Comparison of ENCODE assay signal across 26 cellular contexts in the genomic region with DNA sequence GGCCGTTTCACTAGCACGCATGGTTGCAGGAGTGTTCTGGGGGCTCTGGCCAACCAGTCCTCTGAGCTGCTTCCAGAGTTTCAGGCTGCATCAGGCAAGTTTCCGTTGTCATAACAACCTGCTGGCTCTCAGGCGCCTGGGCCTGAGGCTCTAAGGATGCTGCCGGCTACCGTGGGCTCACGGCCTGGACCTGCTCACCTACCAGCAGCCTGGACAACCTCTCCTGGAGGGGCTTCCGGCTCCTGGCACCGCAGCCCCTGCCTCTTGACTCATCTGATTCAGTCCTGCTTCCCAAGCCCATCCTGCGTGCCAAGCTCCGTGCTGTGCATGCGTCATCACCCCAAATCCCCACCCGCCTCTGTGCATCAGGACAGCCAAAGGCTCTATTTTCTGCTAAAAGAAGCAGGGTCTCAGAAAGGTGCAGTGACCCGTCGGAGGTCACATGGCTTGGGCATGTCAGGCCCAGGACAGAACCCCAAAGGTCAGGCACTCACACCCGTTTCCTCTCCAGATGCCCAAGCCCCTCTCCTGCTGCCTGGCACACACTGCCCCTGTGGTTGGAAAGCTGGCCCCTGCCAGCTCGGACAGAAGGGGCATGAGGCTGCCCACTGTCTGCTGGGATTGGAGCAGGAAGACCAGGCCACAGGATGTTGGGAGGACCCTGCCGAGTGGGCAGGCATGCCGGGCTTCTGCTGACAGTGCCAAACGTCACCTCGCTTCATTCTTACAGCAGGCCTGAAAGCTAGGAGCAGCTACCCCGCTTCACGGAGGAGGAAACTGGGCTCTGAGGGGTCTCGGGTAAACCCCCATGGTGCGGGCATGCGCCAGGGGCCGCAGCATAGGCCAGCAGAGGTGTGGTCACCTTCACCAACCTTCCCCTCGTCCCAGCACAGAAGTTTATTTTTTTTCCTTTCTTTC. TPM values are rescaled to one million over a fixed set of nuclear protein-coding genes. Genes with fewer than 3 reads are reported as not detected.
DNase-seq lines count a peak whose midpoint lies in the region; ATAC-seq, FAIRE-seq and TF ChIP-seq lines count a peak whose summit lies in the region.
"Had no signal": no experiment of that assay in that cellular context is flagged by ENCODE, and none has a peak within 500 bp of the region (broad histone marks: within the 10 kb centered on the region; RNA-seq: fewer than 3 reads in every experiment).

No MANE protein-coding gene starts in this region.

- TF ChIP-seq CTCF in K562 (IDR thresholded peaks at IDR 0.05 in 2 of 3, conservative IDR thresholded peaks at IDR 0.05 in 1 of 3; ENCODE audit: insufficient read depth in 2 of 3, low read depth in 1 of 3, low read length in 3 of 3), result no peak
- no peak for TF ChIP-seq CTCF in psoas muscle (IDR thresholded peaks at IDR 0.05)

- TF ChIP-seq RAD21 in K562 (CRISPR knock-in tag; conservative IDR thresholded peaks at IDR 0.05 in 1 of 2, IDR thresholded peaks at IDR 0.05 in 1 of 2), result no peak

- FAIRE-seq in K562 (lab: Jason Lieb, UNC), result no peak
- FAIRE-seq: A204.1, endometrium, GM12892 had no signal

- no peaks in the 10 kb centered on the region for H3K9me3 ChIP-seq in K562 (replicated peaks; ENCODE audit: control insufficient read depth, insufficient read depth, low read depth, low read length)
- no peaks in the 10 kb centered on the region for H3K9me3 ChIP-seq in psoas muscle
- H3K9me3 ChIP-seq: MG63, neutrophil, SJCRH30 had no signal

- H3K27ac ChIP-seq in K562 (ENCODE audit: extremely low read depth, low read depth, low read length) (no peak overlapping the region), psoas muscle (no peak overlapping the region)
- H3K27ac ChIP-seq: brain microvascular endothelial cell, coronary artery, neutrophil, PC-9, SJCRH30 had no signal

- no peak for TF ChIP-seq POLR2A in K562 (conservative IDR thresholded peaks at IDR 0.05)

- in situ Hi-C loops in K562 (cut with MboI), result no loop called here

- H3K27me3 ChIP-seq in K562 (ENCODE audit: control insufficient read depth in 2 of 2, insufficient read depth in 2 of 2, low read length in 2 of 2) (peaks cover 0 to 24% of the 10 kb centered on the region in 2 experiments; a peak in 2 of 5 replicates), psoas muscle (ENCODE audit: insufficient read depth in 3 of 3, low read length in 2 of 3) (peaks cover 0 to 7% (median 4%) of the 10 kb centered on the region in 3 donors)
- H3K27me3 ChIP-seq: MG63 had no signal

- POLR2A ChIA-PET in activated CD4-positive, alpha-beta T cell treated with anti-CD3 and anti-CD28 coated beads for 36 hours (lab: Charles Lee), result no interaction called here
- POLR2A ChIA-PET in K562 (lab: Yijun Ruan, JAX), result interaction anchor here (0.6 to 1.6 kb wide), 3 partner anchors 26 to 38 kb away, joined by 3 to 5 read pairs (median 5); no protein-coding TSS in a partner anchor

- H3K36me3 ChIP-seq in K562 (ENCODE audit: control insufficient read depth, insufficient read depth, low read length) (no peaks in the 10 kb centered on the region), psoas muscle (ENCODE audit: insufficient read depth in 1 of 2, low read depth in 1 of 2) (no peaks in the 10 kb centered on the region)
- H3K36me3 ChIP-seq: brain microvascular endothelial cell, MG63, neutrophil, SJCRH30 had no signal

- no peaks in the 10 kb centered on the region for H3K27me3 Mint-ChIP-seq in activated CD4-positive, alpha-beta T cell treated with anti-CD3 and anti-CD28 coated beads for 36 hours
- H3K27me3 Mint-ChIP-seq in activated CD4-positive, alpha-beta T cell treated with anti-CD3 and anti-CD28 coated beads, Interleukin-2, amount 10 ng/mL, durations not matched to agents 24 days and 14 days, result peaks cover 4% of the 10 kb centered on the region
- H3K27me3 Mint-ChIP-seq in stimulated activated naive B cell treated with anti-CD40 and anti-IgM and Interleukin-4, amounts not matched to agents 10 μg/mL and 1 μg/mL and 100 μg/mL, for 72 hours, result peaks cover 12 to 21% of the 10 kb centered on the region in 2 donors
- H3K27me3 Mint-ChIP-seq: activated T-helper 17 cell treated with anti-CD3 and anti-CD28 coated beads, Interleukin-2, amount 50 U/mL, for 72 hours; T-helper 17 cell had no signal

- no peak for ATAC-seq in activated CD4-positive, alpha-beta T cell treated with anti-CD3 and anti-CD28 coated beads for 36 hours
- ATAC-seq in K562 (no peak), left ventricle myocardium superior (no peak), psoas muscle (no peak), HG02970 (IDR thresholded peaks at IDR 0.05; ENCODE audit: low FRiP score, unreplicated experiment) (no peak)
- ATAC-seq in stimulated activated naive B cell treated with anti-CD40 and anti-IgM and Interleukin-4, amounts not matched to agents 10 μg/mL and 1 μg/mL and 100 μg/mL, for 72 hours (replicated peaks), result no peak
- ATAC-seq: activated T-helper 17 cell treated with anti-CD3 and anti-CD28 coated beads, Interleukin-2, amount 50 U/mL, for 72 hours; T-helper 17 cell had no signal

- H3K4me3 Mint-ChIP-seq in activated CD4-positive, alpha-beta T cell treated with anti-CD3 and anti-CD28 coated beads for 36 hours, result no peak overlapping the region
- no peak overlapping the region for H3K4me3 Mint-ChIP-seq in activated CD4-positive, alpha-beta T cell treated with anti-CD3 and anti-CD28 coated beads, Interleukin-2, amount 10 ng/mL, durations not matched to agents 24 days and 14 days
- H3K4me3 Mint-ChIP-seq in stimulated activated naive B cell treated with anti-CD40 and anti-IgM and Interleukin-4, amounts not matched to agents 10 μg/mL and 1 μg/mL and 100 μg/mL, for 72 hours, result no peak overlapping the region
- H3K4me3 Mint-ChIP-seq: activated CD4-positive, alpha-beta T cell treated with anti-CD3 and anti-CD28 coated beads, Interleukin-2, amount 10 ng/mL, durations not matched to agents 7 days and 5 days; activated T-helper 17 cell treated with anti-CD3 and anti-CD28 coated beads, Interleukin-2, amount 50 U/mL, for 72 hours; B cell; T-helper 17 cell had no signal

- no peaks in the 10 kb centered on the region for H3K36me3 Mint-ChIP-seq in activated CD4-positive, alpha-beta T cell treated with anti-CD3 and anti-CD28 coated beads for 36 hours (ENCODE audit: low read depth)
- H3K36me3 Mint-ChIP-seq in activated CD4-positive, alpha-beta T cell treated with anti-CD3 and anti-CD28 coated beads, Interleukin-2, amount 10 ng/mL, durations not matched to agents 24 days and 14 days (ENCODE audit: low read depth), result no peaks in the 10 kb centered on the region
- no peaks in the 10 kb centered on the region for H3K36me3 Mint-ChIP-seq in stimulated activated naive B cell treated with anti-CD40 and anti-IgM and Interleukin-4, amounts not matched to agents 10 μg/mL and 1 μg/mL and 100 μg/mL, for 72 hours

- BruUV-seq in K562 (replicated peaks; lab: Mats Ljungman, UMichigan), result no TSS peak

- H4K20me1 ChIP-seq in K562 (replicated peaks; ENCODE audit: control insufficient read depth, insufficient read depth, low read length), result 0 out of 2 replicates have a peak, but pooled peaks cover 12% of the 10 kb centered on the region

- H3K4me2 ChIP-seq in K562 (ENCODE audit: insufficient read depth, low read length), result no peak overlapping the region
- H3K4me2 ChIP-seq: PC-9 had no signal

- no peak overlapping the region for H2AFZ ChIP-seq in K562 (ENCODE audit: low read depth, low read length)
- H2AFZ ChIP-seq: PC-9 had no signal

- no peaks in the 10 kb centered on the region for H3K9me3 Mint-ChIP-seq in activated CD4-positive, alpha-beta T cell treated with anti-CD3 and anti-CD28 coated beads for 36 hours (ENCODE audit: low read depth)
- H3K9me3 Mint-ChIP-seq in activated CD4-positive, alpha-beta T cell treated with anti-CD3 and anti-CD28 coated beads, Interleukin-2, amount 10 ng/mL, durations not matched to agents 24 days and 14 days, result no peaks in the 10 kb centered on the region
- H3K9me3 Mint-ChIP-seq in stimulated activated naive B cell treated with anti-CD40 and anti-IgM and Interleukin-4, amounts not matched to agents 10 μg/mL and 1 μg/mL and 100 μg/mL, for 72 hours, result no peaks in the 10 kb centered on the region
- H3K9me3 Mint-ChIP-seq: activated CD4-positive, alpha-beta T cell treated with anti-CD3 and anti-CD28 coated beads, Interleukin-2, amount 10 ng/mL, durations not matched to agents 7 days and 5 days; activated T-helper 17 cell treated with anti-CD3 and anti-CD28 coated beads, Interleukin-2, amount 50 U/mL, for 72 hours had no signal

- H3K79me2 ChIP-seq in K562 (ENCODE audit: control insufficient read depth, insufficient read depth, low read length), result no peaks in the 10 kb centered on the region

- intact Hi-C loops in activated CD4-positive, alpha-beta T cell treated with anti-CD3 and anti-CD28 coated beads for 36 hours (cut with DNase I, micrococcal nuclease), result no loop called here
- intact Hi-C loops in activated CD4-positive, alpha-beta T cell treated with anti-CD3 and anti-CD28 coated beads, Interleukin-2, amount 10 ng/mL, durations not matched to agents 24 days and 14 days (cut with micrococcal nuclease), result no loop called here
- intact Hi-C loops in K562 (cut with micrococcal nuclease) (no loop called here), left ventricle myocardium superior (cut with micrococcal nuclease) (no loop called here), psoas muscle (cut with DNase I) (no loop called here)

- no peak for TF ChIP-seq EP300 in K562 (IDR thresholded peaks at IDR 0.05; ENCODE audit: low read length)

- WGBS in K562 (ENCODE audit: insufficient coverage, low coverage, missing lambda C conversion rate), result 16% methylated on average over 21 of the region's 28 CpGs
- 81 to 86% (median 83%) methylated on average over 28 of the region's 28 CpGs for WGBS in psoas muscle, 3 donors

- CTCF ChIA-PET in activated CD4-positive, alpha-beta T cell treated with anti-CD3 and anti-CD28 coated beads for 36 hours (lab: Charles Lee), result no interaction called here
- CTCF ChIA-PET in K562 (lab: Yijun Ruan, JAX; ENCODE audit: low intra/inter-chr PET ratio), result no interaction called here

- no peak overlapping the region for H3K27ac Mint-ChIP-seq in activated CD4-positive, alpha-beta T cell treated with anti-CD3 and anti-CD28 coated beads for 36 hours
- no peak overlapping the region for H3K27ac Mint-ChIP-seq in activated CD4-positive, alpha-beta T cell treated with anti-CD3 and anti-CD28 coated beads, Interleukin-2, amount 10 ng/mL, durations not matched to agents 24 days and 14 days
- no peak overlapping the region for H3K27ac Mint-ChIP-seq in stimulated activated naive B cell treated with anti-CD40 and anti-IgM and Interleukin-4, amounts not matched to agents 10 μg/mL and 1 μg/mL and 100 μg/mL, for 72 hours
- H3K27ac Mint-ChIP-seq: activated CD4-positive, alpha-beta T cell treated with anti-CD3 and anti-CD28 coated beads, Interleukin-2, amount 10 ng/mL, durations not matched to agents 7 days and 5 days; activated T-helper 17 cell treated with anti-CD3 and anti-CD28 coated beads, Interleukin-2, amount 50 U/mL, for 72 hours; B cell; T-helper 17 cell had no signal

- DNase-seq in activated CD4-positive, alpha-beta T cell treated with anti-CD3 and anti-CD28 coated beads for 36 hours, result peak; percentile 1
- no peak for DNase-seq in activated CD4-positive, alpha-beta T cell treated with anti-CD3 and anti-CD28 coated beads, Interleukin-2, amount 10 ng/mL, durations not matched to agents 24 days and 14 days
- DNase-seq in K562 (ENCODE audit: extremely low read depth in 1 of 4, low spot score in 3 of 4) (no peak), left ventricle myocardium superior (peak; percentile 18), psoas muscle (peak; percentile 7 to 27), cortex of kidney (lab: John Stamatoyannopoulos, UW) (no peak)
- DNase-seq in stimulated activated naive B cell treated with anti-CD40 and anti-IgM and Interleukin-4, amounts not matched to agents 10 μg/mL and 1 μg/mL and 100 μg/mL, for 72 hours, result no peak
- DNase-seq: activated CD4-positive, alpha-beta T cell treated with anti-CD3 and anti-CD28 coated beads, Interleukin-2, amount 10 ng/mL, durations not matched to agents 7 days and 5 days; brain microvascular endothelial cell; DND-41; MG63; NCI-H1417 treated with DMSO at 0.1 percent for 48 hours; NCI-H510A treated with DMSO at 0.1 percent for 48 hours; PC-9; SJCRH30; stimulated activated CD8-positive, alpha-beta memory T cell treated with anti-CD3 and anti-CD28 coated beads, Interleukin-4, amount 100 ng/mL, for 48 hours had no signal

- no peaks in the 10 kb centered on the region for H3K4me1 Mint-ChIP-seq in activated CD4-positive, alpha-beta T cell treated with anti-CD3 and anti-CD28 coated beads for 36 hours
- no peaks in the 10 kb centered on the region for H3K4me1 Mint-ChIP-seq in activated CD4-positive, alpha-beta T cell treated with anti-CD3 and anti-CD28 coated beads, Interleukin-2, amount 10 ng/mL, durations not matched to agents 24 days and 14 days
- no peaks in the 10 kb centered on the region for H3K4me1 Mint-ChIP-seq in stimulated activated naive B cell treated with anti-CD40 and anti-IgM and Interleukin-4, amounts not matched to agents 10 μg/mL and 1 μg/mL and 100 μg/mL, for 72 hours
- H3K4me1 Mint-ChIP-seq: activated T-helper 17 cell treated with anti-CD3 and anti-CD28 coated beads, Interleukin-2, amount 50 U/mL, for 72 hours had no signal

- no peak overlapping the region; a peak in 1 of 4 replicates for H3K9ac ChIP-seq in K562 (ENCODE audit: insufficient read depth in 1 of 2, low read depth in 2 of 2, low read length in 2 of 2)

- no peaks in the 10 kb centered on the region for H3K9me1 ChIP-seq in K562 (ENCODE audit: control insufficient read depth, insufficient read depth, low read length)

- H3K4me3 ChIP-seq in K562, result no peak overlapping the region
- H3K4me3 ChIP-seq in psoas muscle, result no peak overlapping the region
- H3K4me3 ChIP-seq: coronary artery, lung, MG63, PC-9, SJCRH30 had no signal

- peaks cover 3 to 19% of the 10 kb centered on the region in 2 experiments; a peak in 3 of 5 replicates for H3K4me1 ChIP-seq in K562 (replicated peaks in 1 of 2; ENCODE audit: control insufficient read depth in 2 of 2, insufficient read depth in 2 of 2, low read length in 2 of 2)
- no peaks in the 10 kb centered on the region for H3K4me1 ChIP-seq in psoas muscle
- H3K4me1 ChIP-seq: SJCRH30 had no signal

RNA-seq across cellular contexts. Expression of a gene that starts 5.7 kb away (rescaled TPM):
- 1 to 10 TPM; 3.1 to 3.5 TPM for total RNA-seq in activated CD4-positive, alpha-beta T cell treated with anti-CD3 and anti-CD28 coated beads for 36 hours
- 3.0 and 4.8 TPM in 2 replicates for total RNA-seq in activated CD4-positive, alpha-beta T cell treated with anti-CD3 and anti-CD28 coated beads, Interleukin-2, amount 10 ng/mL, durations not matched to agents 24 days and 14 days
- total RNA-seq in K562 (2011; cell fraction: chromatin; rRNA removed; ENCODE audit: low replicate concordance), result 1.2 and 3.3 TPM in 2 replicates
- total RNA-seq in K562 (2011; cell fraction: nucleolus; rRNA removed), result 0.53 and 2.2 TPM in 2 replicates
- total RNA-seq in K562 (2011; cell fraction: nucleoplasm; rRNA removed), result 0.31 and 0.95 TPM in 2 replicates
- total RNA-seq in K562 (2014; rRNA removed) (0.20 and 0.68 TPM in 2 replicates), K562 (2014; rRNA removed; fragmentation: Illumina TruSeq; extraction: Trizol) (0.10 TPM in 1 of 2 replicates, not detected in the other), K562 (2015; rRNA removed; fragmentation: Illumina TruSeq; extraction: Trizol) (0.11 and 0.40 TPM in 2 replicates), K562 (2021) (0.55 and 1.1 TPM in 2 replicates), left ventricle myocardium superior (0.79 TPM), psoas muscle (1 to 10 TPM in 2 of 4 donors, under 1 TPM in 2; 0.13 to 1.0 (median 0.91) TPM)
- polyA plus RNA-seq in K562 (2011; rRNA removed) (0.54 and 1.4 TPM in 2 replicates), K562 (2014; fragmentation: Illumina TruSeq; extraction: Trizol) (0.07 and 0.50 TPM in 2 replicates), K562 (2014; fragmentation: Nextera tagmentation; extraction: Ambion mirVana) (not detected), K562 (2014; rRNA removed) (0.62 and 1.7 TPM in 2 replicates), psoas muscle (under 1 TPM in 2 of 3 donors, not detected in 1; 0.08 to 0.14 TPM)
- polyA plus RNA-seq in K562 (2011; cell fraction: cytosol; rRNA removed), result 1.5 TPM in 2 replicates
- polyA plus RNA-seq in K562 (2011; cell fraction: nucleus; rRNA removed), result 5.2 and 5.3 TPM in 2 replicates
- polyA plus RNA-seq in K562 (2012), result 0.25 and 0.51 TPM in 2 replicates
- polyA minus RNA-seq in K562 (2011; rRNA and poly(A)+ RNA removed), result 0.45 and 1.1 TPM in 2 replicates
- 0.86 and 2.7 TPM in 2 replicates for polyA minus RNA-seq in K562 (2011; cell fraction: cytosol; rRNA and poly(A)+ RNA removed)
- polyA minus RNA-seq in K562 (2011; cell fraction: nucleus; rRNA and poly(A)+ RNA removed), result 0.81 and 1.3 TPM in 2 replicates
- total RNA-seq: B cell, PC-9 had no signal

Comparison
In these comparisons a context has a peak if more than half of its experiments do, and no peak if none do; other contexts are left out.
1. DNase-seq: peak in activated CD4-positive, alpha-beta T cell treated with anti-CD3 and anti-CD28 coated beads for 36 hours (single experiment), left ventricle myocardium superior (single experiment) and psoas muscle (2 of 2); none in activated CD4-positive, alpha-beta T cell treated with anti-CD3 and anti-CD28 coated beads, Interleukin-2, amount 10 ng/mL, durations not matched to agents 24 days and 14 days (single experiment), K562 (0 of 4), cortex of kidney (single experiment) and stimulated activated naive B cell treated with anti-CD40 and anti-IgM and Interleukin-4, amounts not matched to agents 10 μg/mL and 1 μg/mL and 100 μg/mL, for 72 hours (single experiment).